20 cellular contexts compared by ENCODE assay signal in the genomic region with DNA sequence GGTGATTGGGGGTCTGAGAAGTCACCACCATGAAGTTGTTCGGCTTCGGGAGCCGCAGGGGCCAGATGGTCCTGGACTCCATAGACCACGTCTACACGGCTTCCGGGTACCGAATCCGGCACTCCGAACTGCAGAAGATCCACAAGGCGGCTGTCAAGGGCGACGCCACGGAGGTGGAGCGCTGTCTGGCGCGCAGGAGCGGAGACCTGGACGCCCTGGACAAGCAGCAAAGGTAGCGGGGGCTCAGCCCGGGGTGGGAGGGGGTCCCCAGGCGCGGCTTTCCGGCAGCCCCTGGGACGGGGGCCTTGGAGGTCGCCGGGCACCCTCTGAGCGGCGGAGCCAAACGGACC.
DNase-seq lines count a peak whose midpoint lies in the region; ATAC-seq lines count a peak whose summit lies in the region.
"Had no signal": no experiment of that assay in that cellular context is flagged by ENCODE, and none has a peak within 500 bp of the region (broad histone marks: within the 10 kb centered on the region; RNA-seq: fewer than 3 reads in every experiment).

No MANE protein-coding gene starts in this region.

- H3K27ac ChIP-seq in stomach smooth muscle (ENCODE audit: low read length) = no peak overlapping the region
- H3K27ac ChIP-seq: hepatocyte, ovary, suprapubic skin had no signal

- H3K27me3 ChIP-seq in stomach smooth muscle (ENCODE audit: control insufficient read depth in 1 of 2, insufficient read depth in 2 of 2, low read length in 2 of 2) = no peaks in the 10 kb centered on the region
- H3K27me3 ChIP-seq: hepatocyte, ovary, suprapubic skin had no signal

- H3K9ac ChIP-seq in stomach smooth muscle (ENCODE audit: low read length in 2 of 2) = peak overlapping the region in 1 of 2 donors; percentile 28

- H3K4me3 ChIP-seq in stomach smooth muscle (ENCODE audit: low read length in 2 of 2) = peak overlapping the region; percentile 53 to 70
- H3K4me3 ChIP-seq: hepatocyte, K562, ovary, suprapubic skin had no signal

- no peaks in the 10 kb centered on the region for H3K9me3 ChIP-seq in stomach smooth muscle (ENCODE audit: control insufficient read depth in 2 of 2, low read length in 2 of 2)
- H3K9me3 ChIP-seq: ovary, suprapubic skin had no signal

- DNase-seq in activated effector memory CD4-positive, alpha-beta T cell treated with anti-CD3 and anti-CD28 coated beads, Interleukin-2, amount 50 U/mL, for 16 hours = peak; percentile 54
- no peak for DNase-seq in activated effector memory CD4-positive, alpha-beta T cell treated with Interleukin-2 at 50 U/mL for 16 hours
- DNase-seq in NCI-H69 (lab: John Stamatoyannopoulos, UW) (peak; percentile 52), globus pallidus (ENCODE audit: low spot score) (peak; percentile 13), AG08396 (ENCODE audit: low spot score) (no peak)
- DNase-seq: ACHN; activated CD4-positive, CD25-positive, alpha-beta regulatory T cell; DMS153; mesenchymal stem cell; NCI-H1694 treated with DMSO at 0.1 percent for 48 hours; ovary; T-helper 9 cell had no signal

- H3K4me1 ChIP-seq in stomach smooth muscle (ENCODE audit: control insufficient read depth, insufficient read depth, low read length) = no peaks in the 10 kb centered on the region
- H3K4me1 ChIP-seq: suprapubic skin had no signal

- H3K36me3 ChIP-seq in stomach smooth muscle (ENCODE audit: control insufficient read depth in 2 of 2, insufficient read depth in 2 of 2, low read length in 2 of 2) = no peaks in the 10 kb centered on the region
- H3K36me3 ChIP-seq: ovary, suprapubic skin had no signal

- no peak for ATAC-seq in HG03469 (IDR thresholded peaks at IDR 0.05; ENCODE audit: unreplicated experiment)
- no peak for ATAC-seq in HG03025 (IDR thresholded peaks at IDR 0.05; ENCODE audit: low FRiP score, unreplicated experiment)
- ATAC-seq: K562; naive thymus-derived CD4-positive, alpha-beta T cell; sciatic nerve had no signal

Comparison
In these comparisons a context has a peak if more than half of its experiments do, and no peak if none do; other contexts are left out.
1. DNase-seq: peak in activated effector memory CD4-positive, alpha-beta T cell treated with anti-CD3 and anti-CD28 coated beads, Interleukin-2, amount 50 U/mL, for 16 hours (single experiment), NCI-H69 (single experiment) and globus pallidus (single experiment); none in activated effector memory CD4-positive, alpha-beta T cell treated with Interleukin-2 at 50 U/mL for 16 hours (single experiment) and AG08396 (single experiment).